25 cellular contexts compared by ENCODE assay signal in genomic region chr14:96197969-96198368, GRCh38. TPM values are rescaled to one million over a fixed set of nuclear protein-coding genes. Genes with fewer than 3 reads are reported as not detected.
DNase-seq lines count a peak whose midpoint lies in the region; ATAC-seq and TF ChIP-seq lines count a peak whose summit lies in the region.
"Had no signal": no experiment of that assay in that cellular context is flagged by ENCODE, and none has a peak within 500 bp of the region (broad histone marks: within the 10 kb centered on the region; RNA-seq: fewer than 3 reads in every experiment).

No MANE protein-coding gene starts in this region.

- H3K4me1 ChIP-seq in left ventricle myocardium inferior: peaks cover 3% of the 10 kb centered on the region
- H3K4me1 ChIP-seq in esophagus (ENCODE audit: control insufficient read depth in 2 of 2, insufficient read depth in 2 of 2, low read length in 1 of 2): peaks cover 2 to 13% of the 10 kb centered on the region in 2 donors
- H3K4me1 ChIP-seq in trophoblast cell (ENCODE audit: control insufficient read depth in 1 of 2, insufficient read depth in 2 of 2, low read length in 2 of 2): peaks cover 6 to 24% of the 10 kb centered on the region in 2 experiments
- H3K4me1 ChIP-seq: foreskin keratinocyte had no signal

- H3K4ac ChIP-seq in trophoblast cell (ENCODE audit: low read depth, low read length): no peak overlapping the region

- no peak overlapping the region for H3K9ac ChIP-seq in trophoblast cell (ENCODE audit: low read length)

- H3K9me3 ChIP-seq in left ventricle myocardium inferior (replicated peaks): no peaks in the 10 kb centered on the region
- no peaks in the 10 kb centered on the region for H3K9me3 ChIP-seq in esophagus (ENCODE audit: control insufficient read depth in 2 of 2, insufficient read depth in 1 of 2, low read depth in 1 of 2, low read length in 1 of 2)
- no peaks in the 10 kb centered on the region for H3K9me3 ChIP-seq in trophoblast cell (ENCODE audit: insufficient read depth, low read depth, low read length)
- H3K9me3 ChIP-seq: spleen had no signal

- H3K4me3 ChIP-seq in left ventricle myocardium inferior: no peak overlapping the region
- H3K4me3 ChIP-seq in esophagus (ENCODE audit: low read depth in 1 of 2, low read length in 2 of 2): no peak overlapping the region
- H3K4me3 ChIP-seq in trophoblast cell (ENCODE audit: low read depth, low read length): no peak overlapping the region
- H3K4me3 ChIP-seq: spleen had no signal

- DNase-seq in left ventricle myocardium inferior: no peak
- DNase-seq in Right ventricle myocardium inferior (ENCODE audit: missing footprints): no peak
- DNase-seq in trophoblast cell: no peak
- DNase-seq in NCI-H1092 treated with DMSO at 0.1 percent for 48 hours (lab: John Stamatoyannopoulos, UW): no peak
- no peak for DNase-seq in NCI-H524 (lab: John Stamatoyannopoulos, UW)
- DNase-seq in NCI-H146 (lab: John Stamatoyannopoulos, UW): no peak
- DNase-seq: activated CD8-positive, alpha-beta memory T cell treated with anti-CD3 and anti-CD28 coated beads, Interleukin-2, amount 50 U/mL, for 4 hours; DMS153; effector memory CD4-positive, alpha-beta T cell; erythroblast; foreskin keratinocyte; GDM1; naive thymus-derived CD8-positive, alpha-beta T cell; NCI-H1105 treated with DMSO at 0.1 percent for 48 hours; NCI-H2029 treated with DMSO at 0.1 percent for 48 hours; NCI-H2227 treated with DMSO at 0.1 percent for 48 hours; NCI-H774; occipital lobe; spleen; T-helper 17 cell had no signal

- peak overlapping the region; percentile 67 for H4K91ac ChIP-seq in trophoblast cell (ENCODE audit: low read depth, low read length)

- H3K79me1 ChIP-seq in trophoblast cell (ENCODE audit: low read length): peaks cover 6% of the 10 kb centered on the region

- H4K12ac ChIP-seq in trophoblast cell (ENCODE audit: low read depth, low read length): no peak overlapping the region

- H3K14ac ChIP-seq in trophoblast cell (ENCODE audit: low read length): no peak overlapping the region

- peak overlapping the region; percentile 67 for H2AK5ac ChIP-seq in trophoblast cell (ENCODE audit: low read length)

- peak overlapping the region; percentile 33 for H2BK12ac ChIP-seq in trophoblast cell (ENCODE audit: low read length)

- H3K27me3 ChIP-seq in left ventricle myocardium inferior (ENCODE audit: low read depth): peaks cover 73% of the 10 kb centered on the region
- H3K27me3 ChIP-seq in esophagus (ENCODE audit: control insufficient read depth in 1 of 2, insufficient read depth in 2 of 2, low read length in 2 of 2): no peaks in the 10 kb centered on the region
- no peaks in the 10 kb centered on the region for H3K27me3 ChIP-seq in trophoblast cell (ENCODE audit: insufficient read depth, low read length)
- H3K27me3 ChIP-seq: foreskin keratinocyte had no signal

- no peak overlapping the region for H3K4me2 ChIP-seq in trophoblast cell (ENCODE audit: low read length)

- no peak overlapping the region for H3K23ac ChIP-seq in trophoblast cell (ENCODE audit: low read length)

- H2BK120ac ChIP-seq in trophoblast cell (ENCODE audit: insufficient read depth, low read length, poor library complexity): peak overlapping the region; percentile 56

- H4K8ac ChIP-seq in trophoblast cell (ENCODE audit: low read depth, low read length): no peak overlapping the region

- no peaks in the 10 kb centered on the region for H3K36me3 ChIP-seq in left ventricle myocardium inferior
- no peaks in the 10 kb centered on the region for H3K36me3 ChIP-seq in esophagus (ENCODE audit: control insufficient read depth in 2 of 2, insufficient read depth in 2 of 2, low read length in 1 of 2)
- no peaks in the 10 kb centered on the region for H3K36me3 ChIP-seq in trophoblast cell (ENCODE audit: control insufficient read depth in 1 of 2, insufficient read depth in 2 of 2, low read length in 2 of 2)
- H3K36me3 ChIP-seq: spleen had no signal

- H2BK5ac ChIP-seq in trophoblast cell (ENCODE audit: low read depth, low read length, poor library complexity): no peak overlapping the region

- WGBS in esophagus, 2 donors: 62 to 67% methylated on average over 11 of the region's 11 CpGs
- WGBS in trophoblast cell (ENCODE audit: extremely low coverage, insufficient coverage, insufficient read length): no CpG with 5 or more reads among the region's 11 CpGs

- intact Hi-C loops in left ventricle myocardium inferior (cut with micrococcal nuclease): no loop called here
- intact Hi-C loops in Right ventricle myocardium inferior (cut with DNase I): no loop called here

- no peak overlapping the region for H2AFZ ChIP-seq in trophoblast cell (ENCODE audit: insufficient read depth, low read length, poor library complexity)

- H3K27ac ChIP-seq in left ventricle myocardium inferior (replicated peaks) (peak overlapping the region; percentile 44), esophagus (ENCODE audit: low read depth in 2 of 2, low read length in 1 of 2) (peak overlapping the region; percentile 5 to 37), trophoblast cell (ENCODE audit: low read depth, low read length) (no peak overlapping the region)
- H3K27ac ChIP-seq: foreskin keratinocyte, spleen had no signal

- ATAC-seq in Right ventricle myocardium inferior (no peak), HG03280 (IDR thresholded peaks at IDR 0.05; ENCODE audit: unreplicated experiment) (no peak)
- ATAC-seq: activated CD4-positive, CD25-positive, alpha-beta regulatory T cell treated with anti-CD3 and anti-CD28 coated beads, Interleukin-2, amount 50 U/mL, for 24 hours; T-helper 17 cell had no signal

- TF ChIP-seq CTCF in left ventricle myocardium inferior (IDR thresholded peaks at IDR 0.05; ENCODE audit: borderline replicate concordance): no peak

- no peak overlapping the region for H3K18ac ChIP-seq in trophoblast cell (ENCODE audit: low read length)

- no peaks in the 10 kb centered on the region for H3K79me2 ChIP-seq in trophoblast cell (ENCODE audit: control insufficient read depth, insufficient read depth, low read length, poor library complexity)

RNA-seq across cellular contexts. Expression of gene BDKRB2, which starts 6.7 kb away (rescaled TPM):
- total RNA-seq in left ventricle myocardium inferior (0.49 TPM), Right ventricle myocardium inferior (0.76 TPM)
- 10 to 100 TPM in 1 of 2 donors, 1 to 10 TPM in 1; 8.2 to 15.1 TPM for polyA plus RNA-seq in esophagus
- polyA plus RNA-seq in trophoblast cell (2013): 29.0 and 29.1 TPM in 2 replicates
- total RNA-seq: naive thymus-derived CD8-positive, alpha-beta T cell; T-helper 17 cell had no signal
- polyA plus RNA-seq: naive thymus-derived CD8-positive, alpha-beta T cell had no signal

RNA-seq across cellular contexts. Expression of gene BDKRB1, which starts 58.0 kb away (rescaled TPM):
- total RNA-seq in left ventricle myocardium inferior: not detected
- not detected for total RNA-seq in Right ventricle myocardium inferior
- polyA plus RNA-seq in esophagus: 10 to 100 TPM; 13.4 to 18.5 TPM
- 6.0 and 6.4 TPM in 2 replicates for polyA plus RNA-seq in trophoblast cell (2013)
- total RNA-seq: A673; activated CD4-positive, alpha-beta memory T cell treated with anti-CD3 and anti-CD28 coated beads for 36 hours; naive thymus-derived CD8-positive, alpha-beta T cell; occipital lobe; spleen; T-helper 17 cell had no signal
- polyA plus RNA-seq: naive thymus-derived CD8-positive, alpha-beta T cell had no signal
